In genomic region chr14:76958975-76959710, GRCh38 we compare ENCODE assay signal across 8 cellular contexts.
A peak's percentile ranks its signal among the peaks of the same experiment; 100 is the strongest.
DNase-seq lines count a peak whose midpoint lies in the region; ATAC-seq lines count a peak whose summit lies in the region.

No MANE protein-coding gene starts in this region.

- CTCF ChIA-PET in activated CD4-positive, alpha-beta memory T cell treated with anti-CD3 and anti-CD28 coated beads for 36 hours (lab: Charles Lee): no interaction called here

- peaks cover 2% of the 10 kb centered on the region for H3K27me3 Mint-ChIP-seq in activated CD4-positive, alpha-beta memory T cell treated with anti-CD3 and anti-CD28 coated beads for 36 hours

- H3K4me1 Mint-ChIP-seq in activated CD4-positive, alpha-beta memory T cell treated with anti-CD3 and anti-CD28 coated beads for 36 hours (ENCODE audit: low read depth): peaks cover 90% of the 10 kb centered on the region

- intact Hi-C loops in activated CD4-positive, alpha-beta memory T cell treated with anti-CD3 and anti-CD28 coated beads for 36 hours (cut with micrococcal nuclease): loop anchor here (5.0 kb wide), 3 partner anchors 163 to 363 kb away; partner anchors contain the start of genes GSTZ1 and POMT2
- intact Hi-C loops in left colon (cut with DNase I, micrococcal nuclease): loop anchor here in 1 of 2 donors (5.0 kb wide), 2 partner anchors 63 to 83 kb away; no protein-coding TSS in a partner anchor

- POLR2A ChIA-PET in activated CD4-positive, alpha-beta memory T cell treated with anti-CD3 and anti-CD28 coated beads for 36 hours (lab: Charles Lee): no interaction called here

- no peaks in the 10 kb centered on the region for H3K36me3 Mint-ChIP-seq in activated CD4-positive, alpha-beta memory T cell treated with anti-CD3 and anti-CD28 coated beads for 36 hours

- H3K9me3 Mint-ChIP-seq in activated CD4-positive, alpha-beta memory T cell treated with anti-CD3 and anti-CD28 coated beads for 36 hours: no peaks in the 10 kb centered on the region

- peak overlapping the region; percentile 99 for H3K27ac Mint-ChIP-seq in activated CD4-positive, alpha-beta memory T cell treated with anti-CD3 and anti-CD28 coated beads for 36 hours

- ATAC-seq in GM18502 (IDR thresholded peaks at IDR 0.05; ENCODE audit: poor library complexity, unreplicated experiment) (peak; percentile 36), HG02852 (IDR thresholded peaks at IDR 0.05; ENCODE audit: unreplicated experiment) (peak; percentile 36), left colon (no peak), GM19455 (IDR thresholded peaks at IDR 0.05; ENCODE audit: unreplicated experiment) (no peak), GM21619 (IDR thresholded peaks at IDR 0.05; ENCODE audit: unreplicated experiment) (no peak)

- DNase-seq in activated CD4-positive, alpha-beta memory T cell treated with anti-CD3 and anti-CD28 coated beads for 36 hours: peak; percentile 50
- DNase-seq in left colon: peak; percentile 36 to 77
- DNase-seq in NCI-H446 treated with DMSO at 0.1 percent for 48 hours (lab: John Stamatoyannopoulos, UW): no peak
- DNase-seq in NCI-H510A treated with DMSO at 0.1 percent for 48 hours (lab: John Stamatoyannopoulos, UW): no peak

- no peak overlapping the region for H3K4me3 Mint-ChIP-seq in activated CD4-positive, alpha-beta memory T cell treated with anti-CD3 and anti-CD28 coated beads for 36 hours

Comparison
In these comparisons a context has a peak if more than half of its experiments do, and no peak if none do; other contexts are left out.
1. ATAC-seq: peak in GM18502 (single experiment) and HG02852 (single experiment); none in left colon (single experiment), GM19455 (single experiment) and GM21619 (single experiment).
2. DNase-seq: peak in activated CD4-positive, alpha-beta memory T cell treated with anti-CD3 and anti-CD28 coated beads for 36 hours (single experiment) and left colon (2 of 2); none in NCI-H446 treated with DMSO at 0.1 percent for 48 hours (single experiment) and NCI-H510A treated with DMSO at 0.1 percent for 48 hours (single experiment).